ENCODE assay signal across 26 cellular contexts in genomic region chr17:56130030-56130429, GRCh38. TPM values are rescaled to one million over a fixed set of nuclear protein-coding genes. Genes with fewer than 3 reads are reported as not detected.
"Had no signal": no experiment of that assay in that cellular context is flagged by ENCODE, and none has a peak within 500 bp of the region (broad histone marks: within the 10 kb centered on the region; RNA-seq: fewer than 3 reads in every experiment).

No MANE protein-coding gene starts in this region.

- H3K9me3 ChIP-seq: esophagus squamous epithelium, left lung, lower lobe of right lung, right lobe of liver, tibial nerve had no signal

- H3K9me3 Mint-ChIP-seq: activated naive CD4-positive, alpha-beta T cell treated with anti-CD3 and anti-CD28 coated beads, Interleukin-2, amount 50 U/mL, for 24 hours; activated naive CD8-positive, alpha-beta T cell treated with anti-CD3 and anti-CD28 coated beads, Interleukin-2, amount 50 U/mL, for 24 hours; activated T-helper 2 cell treated with anti-CD3 and anti-CD28 coated beads, Interferon-gamma antibody, Interleukin-2, Interleukin-4, amounts not matched to agents 10 μg/mL and 5 μg/mL and 100 μg/mL, durations not matched to agents 14 hours and 24 hours and 36 hours; central memory CD8-positive, alpha-beta T cell; nephron progenitor cell; T-helper 2 cell treated with Interferon-gamma antibody and Interleukin-4, amounts not matched to agents 5 μg/mL and 100 μg/mL, for 36 hours had no signal

- H2AFZ ChIP-seq: parathyroid adenoma had no signal

- H3K27me3 ChIP-seq: left lung, right lobe of liver, tibial nerve had no signal

- H3K4me3 ChIP-seq: esophagus squamous epithelium, left lung, lower lobe of right lung, right lobe of liver, tibial nerve had no signal

- H3K27ac Mint-ChIP-seq: activated CD4-positive, alpha-beta T cell treated with anti-CD3 and anti-CD28 coated beads for 36 hours; activated CD8-positive, alpha-beta memory T cell treated with anti-CD3 and anti-CD28 coated beads, Interleukin-2, amount 10 ng/mL, durations not matched to agents 7 days and 5 days; activated CD8-positive, alpha-beta T cell treated with anti-CD3 and anti-CD28 coated beads, Interleukin-2, amount 10 ng/mL, durations not matched to agents 7 days and 5 days; activated naive CD4-positive, alpha-beta T cell treated with anti-CD3 and anti-CD28 coated beads, Interleukin-2, amount 50 U/mL, for 24 hours; activated naive CD8-positive, alpha-beta T cell treated with anti-CD3 and anti-CD28 coated beads, Interleukin-2, amount 50 U/mL, for 24 hours; activated T-helper 2 cell treated with anti-CD3 and anti-CD28 coated beads, Interferon-gamma antibody, Interleukin-2, Interleukin-4, amounts not matched to agents 10 μg/mL and 5 μg/mL and 100 μg/mL, durations not matched to agents 14 hours and 24 hours and 36 hours; nephron progenitor cell; T-helper 2 cell treated with Interferon-gamma antibody and Interleukin-4, amounts not matched to agents 5 μg/mL and 100 μg/mL, for 36 hours had no signal

- H3K27ac ChIP-seq: epithelial cell of prostate, esophagus squamous epithelium, left lung, lower lobe of right lung, parathyroid adenoma, right lobe of liver, tibial nerve had no signal

- H3K27me3 Mint-ChIP-seq: activated CD4-positive, alpha-beta T cell treated with anti-CD3 and anti-CD28 coated beads for 36 hours; activated CD8-positive, alpha-beta memory T cell treated with anti-CD3 and anti-CD28 coated beads, Interleukin-2, amount 10 ng/mL, durations not matched to agents 7 days and 5 days; activated naive CD4-positive, alpha-beta T cell treated with anti-CD3 and anti-CD28 coated beads, Interleukin-2, amount 50 U/mL, for 24 hours; activated naive CD8-positive, alpha-beta T cell treated with anti-CD3 and anti-CD28 coated beads, Interleukin-2, amount 50 U/mL, for 24 hours; central memory CD8-positive, alpha-beta T cell had no signal

- H3K79me2 ChIP-seq: parathyroid adenoma had no signal

- H3K4me1 Mint-ChIP-seq: activated CD4-positive, alpha-beta T cell treated with anti-CD3 and anti-CD28 coated beads for 36 hours; activated CD8-positive, alpha-beta memory T cell treated with anti-CD3 and anti-CD28 coated beads, Interleukin-2, amount 10 ng/mL, durations not matched to agents 7 days and 5 days; activated naive CD4-positive, alpha-beta T cell treated with anti-CD3 and anti-CD28 coated beads, Interleukin-2, amount 50 U/mL, for 24 hours; activated naive CD8-positive, alpha-beta T cell treated with anti-CD3 and anti-CD28 coated beads, Interleukin-2, amount 50 U/mL, for 24 hours; central memory CD8-positive, alpha-beta T cell had no signal

- ATAC-seq: activated CD4-positive, alpha-beta T cell treated with anti-CD3 and anti-CD28 coated beads for 36 hours; activated CD8-positive, alpha-beta memory T cell treated with anti-CD3 and anti-CD28 coated beads, Interleukin-2, amount 10 ng/mL, durations not matched to agents 7 days and 5 days; activated CD8-positive, alpha-beta T cell treated with anti-CD3 and anti-CD28 coated beads, Interleukin-2, amount 10 ng/mL, durations not matched to agents 7 days and 5 days; activated naive CD8-positive, alpha-beta T cell treated with anti-CD3 and anti-CD28 coated beads, Interleukin-2, amount 50 U/mL, for 24 hours; left lung; lower lobe of right lung; right lobe of liver had no signal

- H3K36me3 Mint-ChIP-seq: activated CD8-positive, alpha-beta memory T cell treated with anti-CD3 and anti-CD28 coated beads, Interleukin-2, amount 10 ng/mL, durations not matched to agents 7 days and 5 days; activated naive CD4-positive, alpha-beta T cell treated with anti-CD3 and anti-CD28 coated beads, Interleukin-2, amount 50 U/mL, for 24 hours had no signal

- H3K4me3 Mint-ChIP-seq: activated CD4-positive, alpha-beta T cell treated with anti-CD3 and anti-CD28 coated beads for 36 hours; activated CD8-positive, alpha-beta memory T cell treated with anti-CD3 and anti-CD28 coated beads, Interleukin-2, amount 10 ng/mL, durations not matched to agents 7 days and 5 days; activated CD8-positive, alpha-beta T cell treated with anti-CD3 and anti-CD28 coated beads, Interleukin-2, amount 10 ng/mL, durations not matched to agents 7 days and 5 days; activated naive CD4-positive, alpha-beta T cell treated with anti-CD3 and anti-CD28 coated beads, Interleukin-2, amount 50 U/mL, for 24 hours; activated naive CD8-positive, alpha-beta T cell treated with anti-CD3 and anti-CD28 coated beads, Interleukin-2, amount 50 U/mL, for 24 hours; central memory CD8-positive, alpha-beta T cell; nephron progenitor cell; T-helper 2 cell treated with Interferon-gamma antibody and Interleukin-4, amounts not matched to agents 5 μg/mL and 100 μg/mL, for 36 hours had no signal

- H3K36me3 ChIP-seq: esophagus squamous epithelium, left lung, lower lobe of right lung, right lobe of liver, tibial nerve had no signal

- H3K9ac ChIP-seq: parathyroid adenoma had no signal

- DNase-seq: activated CD4-positive, alpha-beta T cell treated with anti-CD3 and anti-CD28 coated beads for 36 hours; activated CD4-positive, CD25-positive, alpha-beta regulatory T cell; activated CD8-positive, alpha-beta memory T cell treated with anti-CD3 and anti-CD28 coated beads, Interleukin-2, amount 10 ng/mL, durations not matched to agents 7 days and 5 days; activated CD8-positive, alpha-beta T cell treated with anti-CD3 and anti-CD28 coated beads, Interleukin-2, amount 10 ng/mL, durations not matched to agents 7 days and 5 days; activated naive CD8-positive, alpha-beta T cell treated with anti-CD3 and anti-CD28 coated beads, Interleukin-2, amount 50 U/mL, for 24 hours; activated T-cell treated with anti-CD3 and anti-CD28 coated beads, Interleukin-2, amount 50 U/mL, for 48 hours; dermis blood vessel endothelial cell; effector CD4-positive, alpha-beta T cell; esophagus squamous epithelium; foreskin melanocyte; left lung; lower lobe of right lung; nephron progenitor cell; occipital lobe; right lobe of liver; stimulated activated CD4-positive, alpha-beta T cell treated with anti-CD3 and anti-CD28 coated beads, Interleukin-2, amount 100 ng/mL, for 48 hours; stimulated activated naive CD4-positive, alpha-beta T cell treated with Interleukin-2 at 50 U/mL for 16 hours; T-helper 1 cell had no signal

RNA-seq across cellular contexts. Expression of gene ANKFN1, which starts 23.2 kb away (rescaled TPM):
- total RNA-seq: activated CD4-positive, alpha-beta T cell treated with anti-CD3 and anti-CD28 coated beads for 36 hours; activated CD8-positive, alpha-beta memory T cell treated with anti-CD3 and anti-CD28 coated beads, Interleukin-2, amount 10 ng/mL, durations not matched to agents 7 days and 5 days; activated CD8-positive, alpha-beta T cell treated with anti-CD3 and anti-CD28 coated beads, Interleukin-2, amount 10 ng/mL, durations not matched to agents 7 days and 5 days; activated T-helper 2 cell treated with anti-CD3 and anti-CD28 coated beads, Interferon-gamma antibody, Interleukin-2, Interleukin-4, amounts not matched to agents 10 μg/mL and 5 μg/mL and 100 μg/mL, durations not matched to agents 14 hours and 24 hours and 36 hours; dermis blood vessel endothelial cell; glomerular endothelial cell had no signal
